ENCODE assay signal across 8 cellular contexts in genomic region chr1:231334079-231334666, GRCh38. TPM values are rescaled to one million over a fixed set of nuclear protein-coding genes. Genes with fewer than 3 reads are reported as not detected.
DNase-seq lines count a peak whose midpoint lies in the region; ATAC-seq and TF ChIP-seq lines count a peak whose summit lies in the region.

No MANE protein-coding gene starts in this region.

- peaks cover 7% of the 10 kb centered on the region for H3K4me1 ChIP-seq in IMR-90 (ENCODE audit: control insufficient read depth, insufficient read depth, low read length)
- peaks cover 18% of the 10 kb centered on the region for H3K4me1 ChIP-seq in ectodermal cell (ENCODE audit: control insufficient read depth, insufficient read depth, low read length)
- peaks cover 28% of the 10 kb centered on the region for H3K4me1 ChIP-seq in rectal smooth muscle tissue (ENCODE audit: control insufficient read depth, insufficient read depth, low read length)

- no peak overlapping the region for H4K5ac ChIP-seq in IMR-90 (ENCODE audit: low read depth, low read length)

- H3K23ac ChIP-seq in IMR-90 (ENCODE audit: low read depth, low read length), result peak overlapping the region; percentile 82; the same call in 1 of the 2 replicates

- in situ Hi-C loops in IMR-90 (cut with MboI; ENCODE audit: low sequenced_read_pairs), result no loop called here

- no peak overlapping the region for H2BK120ac ChIP-seq in IMR-90 (ENCODE audit: low read depth, low read length)

- H2BK5ac ChIP-seq in IMR-90 (ENCODE audit: low read depth, low read length, poor library complexity, severe bottlenecking), result no peak overlapping the region

- no peak overlapping the region for H2AFZ ChIP-seq in IMR-90 (replicated peaks; ENCODE audit: low read length, poor library complexity)

- peak overlapping the region; percentile 84 for H3K4me2 ChIP-seq in IMR-90 (ENCODE audit: low read depth, low read length)

- no peak overlapping the region for H4K8ac ChIP-seq in IMR-90 (ENCODE audit: low read depth in 2 of 2, low read length in 2 of 2)

- BruUV-seq in IMR-90 (replicated peaks; lab: Mats Ljungman, UMichigan), result no TSS peak

- intact Hi-C loops in IMR-90 (cut with micrococcal nuclease), result loop anchor here (2.0 kb wide), 1 partner anchor 93 kb away; the partner anchor contains the start of gene GNPAT

- H3K4ac ChIP-seq in IMR-90 (ENCODE audit: low read depth, low read length), result no peak overlapping the region

- no peak overlapping the region for H2AK5ac ChIP-seq in IMR-90 (ENCODE audit: low read depth, low read length)

- TF ChIP-seq CTCF in IMR-90 (conservative IDR thresholded peaks at IDR 0.05; ENCODE audit: low read depth, low read length), result no peak

- CTCF ChIA-PET in IMR-90 (lab: Yijun Ruan, JAX), result no interaction called here

- H3K4me3 ChIP-seq in IMR-90 (ENCODE audit: insufficient read depth, low read depth, low read length), result 0 out of 2 replicates have a peak overlapping the region, but pooled peaks have one; percentile 16
- peak overlapping the region; percentile 2 for H3K4me3 ChIP-seq in ectodermal cell (ENCODE audit: insufficient read depth, low read depth, low read length)
- peak overlapping the region; percentile 1 for H3K4me3 ChIP-seq in rectal smooth muscle tissue (ENCODE audit: low read length)

- H3K9me1 ChIP-seq in IMR-90 (ENCODE audit: insufficient read depth, low read length), result peaks cover 6% of the 10 kb centered on the region; the same call in 1 of the 2 replicates

- DNase-seq in IMR-90, result no peak
- no peak for DNase-seq in D341Med (ENCODE audit: low spot score)
- no peak for DNase-seq in activated effector memory CD4-positive, alpha-beta T cell treated with Interleukin-2 at 50 U/mL for 16 hours
- no peak for DNase-seq in stimulated activated naive CD4-positive, alpha-beta T cell treated with Interleukin-2 at 50 U/mL for 16 hours (lab: John Stamatoyannopoulos, UW)
- DNase-seq in OCI-M1 (lab: John Stamatoyannopoulos, UW), result no peak

- H3K56ac ChIP-seq in IMR-90 (ENCODE audit: extremely low read depth, insufficient read depth, low read length), result no peak overlapping the region

- TF ChIP-seq RAD21 in IMR-90 (IDR thresholded peaks at IDR 0.05; ENCODE audit: low read length), result no peak

- TF ChIP-seq POLR2A in IMR-90 (IDR thresholded peaks at IDR 0.05; ENCODE audit: low read depth, low read length), result no peak

- WGBS in IMR-90 (ENCODE audit: extremely low coverage in 2 of 2, insufficient read length in 1 of 2), 2 experiments, result no CpG with 5 or more reads among the region's 1 CpG
- 92% methylated on average over 1 of the region's 1 CpG; no CpG with 5 or more reads in 1 of the 2 experiments for WGBS in ectodermal cell, 2 experiments

- H3K27me3 ChIP-seq in IMR-90 (ENCODE audit: control insufficient read depth, insufficient read depth, low read length), result no peaks in the 10 kb centered on the region
- H3K27me3 ChIP-seq in ectodermal cell (ENCODE audit: control insufficient read depth, insufficient read depth, low read length, poor library complexity, severe bottlenecking), result no peaks in the 10 kb centered on the region
- H3K27me3 ChIP-seq in rectal smooth muscle tissue (ENCODE audit: control insufficient read depth, insufficient read depth, low read length), result no peaks in the 10 kb centered on the region

- POLR2A ChIA-PET in IMR-90 (lab: Charles Lee; ENCODE audit: unreplicated experiment), result no interaction called here

- no peak overlapping the region for H2BK15ac ChIP-seq in IMR-90 (ENCODE audit: low read depth, low read length)

- dilution Hi-C loops in IMR-90 (cut with HindIII; ENCODE audit: low sequenced_read_pairs, unreplicated experiment), result no loop called here

- H3K79me1 ChIP-seq in IMR-90 (ENCODE audit: low read depth in 1 of 2, low read length in 2 of 2), result peaks cover 4 to 38% of the 10 kb centered on the region in 2 experiments; a peak in 3 of 4 replicates

- H4K20me1 ChIP-seq in IMR-90 (ENCODE audit: insufficient read depth, low read length), result peaks cover 48% of the 10 kb centered on the region

- H3K36me3 ChIP-seq in IMR-90 (ENCODE audit: control insufficient read depth, insufficient read depth, low read length) (no peaks in the 10 kb centered on the region), ectodermal cell (ENCODE audit: control insufficient read depth, insufficient read depth, low read length) (no peaks in the 10 kb centered on the region), rectal smooth muscle tissue (ENCODE audit: control insufficient read depth, insufficient read depth, low read length) (no peaks in the 10 kb centered on the region)

- peak; percentile 18 for ATAC-seq in GM18520 (IDR thresholded peaks at IDR 0.05; ENCODE audit: unreplicated experiment)
- no peak for ATAC-seq in IMR-90 (ENCODE audit: low read depth)

- H3K27ac ChIP-seq in IMR-90 (ENCODE audit: insufficient read depth, low read length) (no peak overlapping the region), ectodermal cell (ENCODE audit: insufficient read depth, low read depth, low read length, poor library complexity, severe bottlenecking) (no peak overlapping the region), rectal smooth muscle tissue (ENCODE audit: low read depth, low read length) (no peak overlapping the region)

- H4K91ac ChIP-seq in IMR-90 (ENCODE audit: insufficient read depth, low read depth, low read length), result no peak overlapping the region

- H3K9me3 ChIP-seq in IMR-90 (ENCODE audit: control insufficient read depth, insufficient read depth, low read length) (no peaks in the 10 kb centered on the region), ectodermal cell (ENCODE audit: control insufficient read depth, low read length) (no peaks in the 10 kb centered on the region)

- H2AK9ac ChIP-seq in IMR-90 (replicated peaks; ENCODE audit: low read depth, low read length, poor library complexity), result no peak overlapping the region

- no peak overlapping the region for H3K14ac ChIP-seq in IMR-90 (replicated peaks; ENCODE audit: low read depth, low read length)

- H3K18ac ChIP-seq in IMR-90 (ENCODE audit: low read depth, low read length), result no peak overlapping the region

- H3K9ac ChIP-seq in IMR-90 (ENCODE audit: low read depth, low read length) (no peak overlapping the region; the same call in 1 of the 2 replicates), rectal smooth muscle tissue (ENCODE audit: low read length) (no peak overlapping the region)

- no peak overlapping the region for H2BK20ac ChIP-seq in IMR-90 (ENCODE audit: low read depth, low read length)

TF ChIP-seq in IMR-90, 13 proteins besides CTCF, POLR2A, EP300 and RAD21:
- TF ChIP-seq CEBPB (IDR thresholded peaks at IDR 0.05; ENCODE audit: low read depth, low read length) (no peak), CHD1 (IDR thresholded peaks at IDR 0.05; ENCODE audit: low read depth, low read length) (no peak), MAZ (IDR thresholded peaks at IDR 0.05; ENCODE audit: borderline replicate concordance, low read depth, low read length) (no peak)

RNA-seq across cellular contexts. Expression of gene EXOC8, which starts 3.5 kb away (rescaled TPM):
- total RNA-seq in IMR-90 (2012; rRNA removed), result 11.5 and 15.3 TPM in 2 replicates
- 2.6 and 2.7 TPM in 2 replicates for polyA plus RNA-seq in IMR-90 (2012; rRNA removed)
- polyA plus RNA-seq in IMR-90 (2012; cell fraction: cytosol; rRNA removed), result 1.5 and 1.8 TPM in 2 replicates
- polyA plus RNA-seq in IMR-90 (2012; cell fraction: nucleus; rRNA removed; ENCODE audit: low replicate concordance), result 2.1 and 3.3 TPM in 2 replicates
- polyA plus RNA-seq in ectodermal cell (2013, experiment 1 of 4), result 8.4 TPM
- 8.6 TPM for polyA plus RNA-seq in ectodermal cell (2013, experiment 2 of 4)
- 5.8 TPM for polyA plus RNA-seq in ectodermal cell (2013, experiment 3 of 4)
- 6.5 TPM for polyA plus RNA-seq in ectodermal cell (2013, experiment 4 of 4)

RNA-seq across cellular contexts. Expression of gene SPRTN, which starts 3.9 kb away (rescaled TPM):
- 16.4 and 17.4 TPM in 2 replicates for total RNA-seq in IMR-90 (2012; rRNA removed)
- 6.5 and 7.5 TPM in 2 replicates for polyA plus RNA-seq in IMR-90 (2012; rRNA removed)
- 5.7 and 6.5 TPM in 2 replicates for polyA plus RNA-seq in IMR-90 (2012; cell fraction: cytosol; rRNA removed)
- 5.5 and 10.2 TPM in 2 replicates for polyA plus RNA-seq in IMR-90 (2012; cell fraction: nucleus; rRNA removed; ENCODE audit: low replicate concordance)
- 11.2 TPM for polyA plus RNA-seq in ectodermal cell (2013, experiment 1 of 4)
- polyA plus RNA-seq in ectodermal cell (2013, experiment 2 of 4), result 11.7 TPM
- polyA plus RNA-seq in ectodermal cell (2013, experiment 3 of 4), result 9.7 TPM
- 12.5 TPM for polyA plus RNA-seq in ectodermal cell (2013, experiment 4 of 4)
